In genomic region chr18:8688428-8688827, GRCh38 we compare ENCODE assay signal across 17 cellular contexts. TPM values are rescaled to one million over a fixed set of nuclear protein-coding genes. Genes with fewer than 3 reads are reported as not detected.
A peak's percentile ranks its signal among the peaks of the same experiment; 100 is the strongest.
DNase-seq lines count a peak whose midpoint lies in the region; ATAC-seq, FAIRE-seq and TF ChIP-seq lines count a peak whose summit lies in the region.
"Had no signal": no experiment of that assay in that cellular context is flagged by ENCODE, and none has a peak within 500 bp of the region (broad histone marks: within the 10 kb centered on the region; RNA-seq: fewer than 3 reads in every experiment).

No MANE protein-coding gene starts in this region.

- H3K4me3 ChIP-seq in IMR-90 (ENCODE audit: insufficient read depth, low read depth, low read length): no peak overlapping the region
- H3K4me3 ChIP-seq in K562: no peak overlapping the region
- no peak overlapping the region for H3K4me3 ChIP-seq in neuronal stem cell (ENCODE audit: low read length in 2 of 2)
- H3K4me3 ChIP-seq: HAP-1 had no signal

- H2BK120ac ChIP-seq in IMR-90 (ENCODE audit: low read depth, low read length) (no peak overlapping the region), neuronal stem cell (ENCODE audit: low read depth, low read length) (no peak overlapping the region)

- H3K36me3 ChIP-seq in IMR-90 (ENCODE audit: control insufficient read depth, insufficient read depth, low read length): no peaks in the 10 kb centered on the region
- no peaks in the 10 kb centered on the region for H3K36me3 ChIP-seq in K562 (ENCODE audit: control insufficient read depth, insufficient read depth, low read length)
- H3K36me3 ChIP-seq in neuronal stem cell (replicated peaks in 1 of 2; ENCODE audit: control insufficient read depth in 2 of 2, insufficient read depth in 2 of 2, low read length in 2 of 2): no peaks in the 10 kb centered on the region
- H3K36me3 ChIP-seq: HAP-1 had no signal

- POLR2A ChIA-PET in IMR-90 (lab: Charles Lee; ENCODE audit: unreplicated experiment) (no interaction called here), K562 (lab: Yijun Ruan, JAX) (interaction anchor here (0.6 kb wide), 3 partner anchors 108 to 473 kb away, joined by 3 read pairs; no protein-coding TSS in a partner anchor)

- TF ChIP-seq RAD21 in IMR-90 (IDR thresholded peaks at IDR 0.05; ENCODE audit: low read length): no peak
- no peak for TF ChIP-seq RAD21 in K562 (CRISPR knock-in tag; conservative IDR thresholded peaks at IDR 0.05 in 1 of 2, IDR thresholded peaks at IDR 0.05 in 1 of 2)

- no peaks in the 10 kb centered on the region for H3K79me2 ChIP-seq in K562 (ENCODE audit: control insufficient read depth, insufficient read depth, low read length)

- H2BK15ac ChIP-seq in IMR-90 (ENCODE audit: low read depth, low read length) (no peak overlapping the region), neuronal stem cell (ENCODE audit: low read length) (no peak overlapping the region)

- peaks cover 7% of the 10 kb centered on the region for H3K4me1 ChIP-seq in IMR-90 (ENCODE audit: control insufficient read depth, insufficient read depth, low read length)
- H3K4me1 ChIP-seq in K562 (replicated peaks in 1 of 2; ENCODE audit: control insufficient read depth in 2 of 2, insufficient read depth in 2 of 2, low read length in 2 of 2): no peaks in the 10 kb centered on the region; a peak in 3 of 5 replicates
- peaks cover 13 to 16% of the 10 kb centered on the region in 2 donors for H3K4me1 ChIP-seq in neuronal stem cell (ENCODE audit: control insufficient read depth in 2 of 2, insufficient read depth in 1 of 2, low read depth in 1 of 2, low read length in 2 of 2)

- CTCF ChIA-PET in IMR-90 (lab: Yijun Ruan, JAX) (interaction anchor here (0.6 kb wide), 1 partner anchor 48 kb away, joined by 5 read pairs; no protein-coding TSS in a partner anchor), K562 (lab: Yijun Ruan, JAX; ENCODE audit: low intra/inter-chr PET ratio) (no interaction called here)

- H3K4ac ChIP-seq in IMR-90 (ENCODE audit: low read depth, low read length): 0 out of 2 replicates have a peak overlapping the region, but pooled peaks have one; percentile 44
- no peak overlapping the region for H3K4ac ChIP-seq in neuronal stem cell (ENCODE audit: low read length)

- TF ChIP-seq CTCF in IMR-90 (conservative IDR thresholded peaks at IDR 0.05; ENCODE audit: low read depth, low read length) (no peak), K562 (IDR thresholded peaks at IDR 0.05 in 2 of 3, conservative IDR thresholded peaks at IDR 0.05 in 1 of 3; ENCODE audit: insufficient read depth in 2 of 3, low read depth in 1 of 3, low read length in 3 of 3) (no peak)

- H4K5ac ChIP-seq in IMR-90 (ENCODE audit: low read depth, low read length): peak overlapping the region; percentile 71; the same call in 1 of the 2 replicates

- H2AFZ ChIP-seq in IMR-90 (replicated peaks; ENCODE audit: low read length, poor library complexity) (no peak overlapping the region), K562 (ENCODE audit: low read depth, low read length) (no peak overlapping the region), neuronal stem cell (ENCODE audit: low read length) (peak overlapping the region; percentile 21)

- H3K9ac ChIP-seq in IMR-90 (ENCODE audit: low read depth, low read length) (no peak overlapping the region), K562 (ENCODE audit: insufficient read depth in 1 of 2, low read depth in 2 of 2, low read length in 2 of 2) (no peak overlapping the region), neuronal stem cell (ENCODE audit: low read depth, low read length, poor library complexity) (no peak overlapping the region)

- H3K27ac ChIP-seq in IMR-90 (ENCODE audit: insufficient read depth, low read length) (peak overlapping the region; percentile 32; the same call in 1 of the 2 replicates), K562 (ENCODE audit: extremely low read depth, low read depth, low read length) (no peak overlapping the region), neuronal stem cell (replicated peaks; ENCODE audit: low read length) (no peak overlapping the region)
- H3K27ac ChIP-seq: C4-2B, HL-60 had no signal

- H2AK5ac ChIP-seq in IMR-90 (ENCODE audit: low read depth, low read length) (peak overlapping the region; percentile 69; the same call in 1 of the 2 replicates), neuronal stem cell (ENCODE audit: low read depth, low read length) (no peak overlapping the region)

- H4K91ac ChIP-seq in IMR-90 (ENCODE audit: insufficient read depth, low read depth, low read length) (peak overlapping the region; percentile 19; the same call in 1 of the 2 replicates), neuronal stem cell (ENCODE audit: low read depth, low read length, poor library complexity) (no peak overlapping the region)

- TF ChIP-seq POLR2A in IMR-90 (IDR thresholded peaks at IDR 0.05; ENCODE audit: low read depth, low read length) (no peak), K562 (conservative IDR thresholded peaks at IDR 0.05) (no peak)

- no peak overlapping the region for H3K56ac ChIP-seq in IMR-90 (ENCODE audit: extremely low read depth, insufficient read depth, low read length)

- in situ Hi-C loops in IMR-90 (cut with MboI; ENCODE audit: low sequenced_read_pairs) (no loop called here), K562 (cut with MboI) (no loop called here)

- H2BK5ac ChIP-seq in IMR-90 (ENCODE audit: low read depth, low read length, poor library complexity, severe bottlenecking): no peak overlapping the region
- no peak overlapping the region for H2BK5ac ChIP-seq in neuronal stem cell (ENCODE audit: low read length)

- no peaks in the 10 kb centered on the region for H3K79me1 ChIP-seq in IMR-90 (ENCODE audit: low read depth in 1 of 2, low read length in 2 of 2)
- no peaks in the 10 kb centered on the region for H3K79me1 ChIP-seq in neuronal stem cell (ENCODE audit: low read depth, low read length)

- peak overlapping the region; percentile 2; the same call in 1 of the 2 replicates for H3K14ac ChIP-seq in IMR-90 (replicated peaks; ENCODE audit: low read depth, low read length)
- no peak overlapping the region for H3K14ac ChIP-seq in neuronal stem cell (ENCODE audit: low read length)

- H3K9me1 ChIP-seq in IMR-90 (ENCODE audit: insufficient read depth, low read length) (peaks cover 8% of the 10 kb centered on the region; the same call in 1 of the 2 replicates), K562 (ENCODE audit: control insufficient read depth, insufficient read depth, low read length) (no peaks in the 10 kb centered on the region)

- H2BK20ac ChIP-seq in IMR-90 (ENCODE audit: low read depth, low read length): no peak overlapping the region

- H4K20me1 ChIP-seq in IMR-90 (ENCODE audit: insufficient read depth, low read length): no peaks in the 10 kb centered on the region
- no peaks in the 10 kb centered on the region for H4K20me1 ChIP-seq in K562 (replicated peaks; ENCODE audit: control insufficient read depth, insufficient read depth, low read length)

- no peak for TF ChIP-seq EP300 in K562 (IDR thresholded peaks at IDR 0.05; ENCODE audit: low read length)

- H3K9me3 ChIP-seq in IMR-90 (ENCODE audit: control insufficient read depth, insufficient read depth, low read length) (no peaks in the 10 kb centered on the region), K562 (replicated peaks; ENCODE audit: control insufficient read depth, insufficient read depth, low read depth, low read length) (no peaks in the 10 kb centered on the region), neuronal stem cell (replicated peaks in 1 of 2; ENCODE audit: control insufficient read depth in 2 of 2, insufficient read depth in 1 of 2, low read depth in 1 of 2, low read length in 2 of 2) (peaks cover 0 to 3% of the 10 kb centered on the region in 2 donors)
- H3K9me3 ChIP-seq: HAP-1 had no signal

- H3K23ac ChIP-seq in IMR-90 (ENCODE audit: low read depth, low read length): no peak overlapping the region
- no peak overlapping the region for H3K23ac ChIP-seq in neuronal stem cell (ENCODE audit: low read depth, low read length, poor library complexity)

- FAIRE-seq in K562 (lab: Jason Lieb, UNC): no peak
- FAIRE-seq: A204.1, GM12892 had no signal

- no peak overlapping the region for H3K4me2 ChIP-seq in IMR-90 (ENCODE audit: low read depth, low read length)
- H3K4me2 ChIP-seq in K562 (ENCODE audit: insufficient read depth, low read length): no peak overlapping the region
- no peak overlapping the region for H3K4me2 ChIP-seq in neuronal stem cell (ENCODE audit: insufficient read depth, low read length, poor library complexity, severe bottlenecking)

- BruUV-seq in IMR-90 (replicated peaks; lab: Mats Ljungman, UMichigan): no TSS peak
- no TSS peak for BruUV-seq in K562 (replicated peaks; lab: Mats Ljungman, UMichigan)

- ATAC-seq in IMR-90 (ENCODE audit: low read depth) (no peak), K562 (no peak), left lobe of liver (peak; percentile 47), left ventricle myocardium superior (no peak)

- H4K8ac ChIP-seq in IMR-90 (ENCODE audit: low read depth in 2 of 2, low read length in 2 of 2) (no peak overlapping the region), neuronal stem cell (ENCODE audit: low read depth, low read length) (no peak overlapping the region)

- H2AK9ac ChIP-seq in IMR-90 (replicated peaks; ENCODE audit: low read depth, low read length, poor library complexity): no peak overlapping the region

- H3K27me3 ChIP-seq in IMR-90 (ENCODE audit: control insufficient read depth, insufficient read depth, low read length) (no peaks in the 10 kb centered on the region), K562 (ENCODE audit: control insufficient read depth in 2 of 2, insufficient read depth in 2 of 2, low read length in 2 of 2) (peaks cover 10 to 22% of the 10 kb centered on the region in 2 experiments; a peak in 4 of 5 replicates), neuronal stem cell (ENCODE audit: control insufficient read depth in 3 of 3, insufficient read depth in 3 of 3, low read depth in 1 of 3, low read length in 3 of 3) (no peaks in the 10 kb centered on the region)

- peak overlapping the region; percentile 75; the same call in 1 of the 2 replicates for H3K18ac ChIP-seq in IMR-90 (ENCODE audit: low read depth, low read length)
- no peak overlapping the region for H3K18ac ChIP-seq in neuronal stem cell (ENCODE audit: low read length)

- intact Hi-C loops in IMR-90 (cut with micrococcal nuclease) (no loop called here), K562 (cut with micrococcal nuclease) (loop anchor here (10.0 kb wide), 1 partner anchor 106 kb away; no protein-coding TSS in a partner anchor), left ventricle myocardium superior (cut with micrococcal nuclease) (no loop called here)

- no peak overlapping the region for H2BK12ac ChIP-seq in neuronal stem cell (ENCODE audit: low read length)

- no CpG with 5 or more reads among the region's 4 CpGs for WGBS in IMR-90 (ENCODE audit: extremely low coverage in 2 of 2, insufficient read length in 1 of 2), 2 experiments
- 14% methylated on average over 4 of the region's 4 CpGs for WGBS in K562 (ENCODE audit: insufficient coverage, low coverage, missing lambda C conversion rate)
- no CpG with 5 or more reads among the region's 4 CpGs for WGBS in neuronal stem cell (ENCODE audit: extremely low coverage in 2 of 2, insufficient read length in 2 of 2, insufficient replicate concordance in 1 of 2), 2 donors

- dilution Hi-C loops in IMR-90 (cut with HindIII; ENCODE audit: low sequenced_read_pairs, unreplicated experiment): loop anchor here (25.0 kb wide), 1 partner anchor 299 kb away; no protein-coding TSS in a partner anchor

- DNase-seq in IMR-90 (no peak), K562 (ENCODE audit: extremely low read depth in 1 of 4, low spot score in 3 of 4) (no peak), left lobe of liver (ENCODE audit: low spot score) (no peak), neuronal stem cell (ENCODE audit: low spot score) (no peak), NCI-H526 treated with DMSO at 0.1 percent for 48 hours (lab: John Stamatoyannopoulos, UW) (no peak), middle frontal gyrus (ENCODE audit: extremely low spot score, low spot score) (no peak), left ventricle myocardium superior (no peak)
- DNase-seq: CD4-positive, alpha-beta memory T cell; DND-41; GDM1; GOT3; HFFc6 had no signal

RNA-seq across cellular contexts. Expression of gene MTCL1, which starts 16.9 kb away (rescaled TPM):
- total RNA-seq in IMR-90 (2012; rRNA removed): 29.0 and 38.6 TPM in 2 replicates
- polyA plus RNA-seq in IMR-90 (2012; rRNA removed): 44.7 and 45.3 TPM in 2 replicates
- polyA plus RNA-seq in IMR-90 (2012; cell fraction: cytosol; rRNA removed): 26.0 and 32.1 TPM in 2 replicates
- 165 and 175 TPM in 2 replicates for polyA plus RNA-seq in IMR-90 (2012; cell fraction: nucleus; rRNA removed; ENCODE audit: low replicate concordance)
- 26.9 and 56.2 TPM in 2 replicates for total RNA-seq in K562 (2011; cell fraction: chromatin; rRNA removed; ENCODE audit: low replicate concordance)
- 10.2 and 11.4 TPM in 2 replicates for total RNA-seq in K562 (2011; cell fraction: nucleolus; rRNA removed)
- total RNA-seq in K562 (2011; cell fraction: nucleoplasm; rRNA removed): 21.6 and 32.3 TPM in 2 replicates
- 3.7 and 4.6 TPM in 2 replicates for total RNA-seq in K562 (2014; rRNA removed)
- 6.8 and 7.4 TPM in 2 replicates for total RNA-seq in K562 (2014; rRNA removed; fragmentation: Illumina TruSeq; extraction: Trizol)
- total RNA-seq in K562 (2015; rRNA removed; fragmentation: Illumina TruSeq; extraction: Trizol): 3.7 and 4.9 TPM in 2 replicates
- 5.4 and 5.9 TPM in 2 replicates for total RNA-seq in K562 (2021)
- polyA plus RNA-seq in K562 (2011; rRNA removed): 6.5 and 16.6 TPM in 2 replicates
- 3.4 and 9.5 TPM in 2 replicates for polyA plus RNA-seq in K562 (2011; cell fraction: cytosol; rRNA removed)
- polyA plus RNA-seq in K562 (2011; cell fraction: nucleus; rRNA removed): 20.4 and 52.0 TPM in 2 replicates
- 4.6 and 4.8 TPM in 2 replicates for polyA plus RNA-seq in K562 (2012)
- 4.5 and 5.0 TPM in 2 replicates for polyA plus RNA-seq in K562 (2014; fragmentation: Illumina TruSeq; extraction: Trizol)
- polyA plus RNA-seq in K562 (2014; fragmentation: Nextera tagmentation; extraction: Ambion mirVana): under 1 TPM; 0.21 to 0.38 TPM
- 3.0 and 5.5 TPM in 2 replicates for polyA plus RNA-seq in K562 (2014; rRNA removed)
- polyA minus RNA-seq in K562 (2011; rRNA and poly(A)+ RNA removed): 21.5 and 39.2 TPM in 2 replicates
- polyA minus RNA-seq in K562 (2011; cell fraction: cytosol; rRNA and poly(A)+ RNA removed): 3.7 and 16.8 TPM in 2 replicates
- polyA minus RNA-seq in K562 (2011; cell fraction: nucleus; rRNA and poly(A)+ RNA removed): 14.9 and 54.1 TPM in 2 replicates
- 2.5 TPM for total RNA-seq in left lobe of liver
- 8.9 TPM for polyA plus RNA-seq in neuronal stem cell (2013, experiment 1 of 2)
- polyA plus RNA-seq in neuronal stem cell (2013, experiment 2 of 2): 8.7 TPM
- total RNA-seq in left ventricle myocardium superior: 6.7 TPM
- polyA plus RNA-seq: CD4-positive, alpha-beta memory T cell had no signal
